In genomic region chr1:231423648-231424047, GRCh38 we compare ENCODE assay signal across 1 cellular context.
A peak's percentile ranks its signal among the peaks of the same experiment; 100 is the strongest.
TF ChIP-seq lines count a peak whose summit lies in the region.

No MANE protein-coding gene starts in this region.

TF ChIP-seq in HepG2, 621 proteins besides CTCF, POLR2A, EP300 and RAD21 (continued from another document and continues in another):
- TF ChIP-seq ARID5B (CRISPR knock-in tag; IDR thresholded peaks at IDR 0.05) (peak; percentile 96), ZNF619 (CRISPR knock-in tag; IDR thresholded peaks at IDR 0.05) (no peak), ZNF441 (CRISPR knock-in tag; IDR thresholded peaks at IDR 0.05; ENCODE audit: borderline replicate concordance) (no peak), ADNP (CRISPR knock-in tag; IDR thresholded peaks at IDR 0.05) (no peak), ZNF891 (CRISPR knock-in tag; IDR thresholded peaks at IDR 0.05) (no peak), SUZ12 (IDR thresholded peaks at IDR 0.05; ENCODE audit: low read depth, low read length) (no peak), RARA (CRISPR knock-in tag; IDR thresholded peaks at IDR 0.05) (peak; percentile 69), ARNTL (CRISPR knock-in tag; IDR thresholded peaks at IDR 0.05) (no peak), SP1 (IDR thresholded peaks at IDR 0.05) (no peak), SP1 (CRISPR knock-in tag; IDR thresholded peaks at IDR 0.05) (no peak), ZNF274 (CRISPR knock-in tag; IDR thresholded peaks at IDR 0.05) (no peak), NR0B2 (CRISPR knock-in tag; IDR thresholded peaks at IDR 0.05) (no peak), NBN (conservative IDR thresholded peaks at IDR 0.05) (no peak), ZBTB4 (CRISPR knock-in tag; IDR thresholded peaks at IDR 0.05; ENCODE audit: borderline replicate concordance) (no peak), SP2 (CRISPR knock-in tag; IDR thresholded peaks at IDR 0.05) (no peak), ZBTB38 (CRISPR knock-in tag; IDR thresholded peaks at IDR 0.05) (no peak), MAFF (IDR thresholded peaks at IDR 0.05; ENCODE audit: low read depth, low read length) (no peak), ATRX (CRISPR knock-in tag; IDR thresholded peaks at IDR 0.05; ENCODE audit: borderline replicate concordance) (no peak), PCBP2 (optimal IDR thresholded peaks at IDR 0.05; ENCODE audit: low read depth, low read length, poor library complexity, severe bottlenecking) (no peak), NFE2L1 (CRISPR knock-in tag; IDR thresholded peaks at IDR 0.05; ENCODE audit: borderline replicate concordance) (no peak), HIVEP1 (CRISPR knock-in tag; IDR thresholded peaks at IDR 0.05) (no peak), HOMEZ (CRISPR knock-in tag; IDR thresholded peaks at IDR 0.05; ENCODE audit: low read depth) (peak; percentile 87; the same call in 1 of the 2 replicates), MAFG (CRISPR knock-in tag; IDR thresholded peaks at IDR 0.05) (no peak), ZNF761 (CRISPR knock-in tag; conservative IDR thresholded peaks at IDR 0.05) (no peak), SMC3 (IDR thresholded peaks at IDR 0.05; ENCODE audit: low read length) (no peak), ZNF503 (CRISPR knock-in tag; IDR thresholded peaks at IDR 0.05) (peak; percentile 77), TOPORS (CRISPR knock-in tag; IDR thresholded peaks at IDR 0.05) (no peak), MXD4 (CRISPR knock-in tag; IDR thresholded peaks at IDR 0.05) (0 out of 2 replicates have a peak, but pooled peaks have one; percentile 20), ZNF136 (CRISPR knock-in tag; IDR thresholded peaks at IDR 0.05; ENCODE audit: low read depth) (no peak), ZHX1 (CRISPR knock-in tag; IDR thresholded peaks at IDR 0.05; ENCODE audit: low read depth) (no peak), TFE3 (CRISPR knock-in tag; IDR thresholded peaks at IDR 0.05) (no peak), MLXIP (CRISPR knock-in tag; IDR thresholded peaks at IDR 0.05; ENCODE audit: borderline replicate concordance) (no peak), HNRNPH1 (optimal IDR thresholded peaks at IDR 0.05; ENCODE audit: low read depth, low read length) (no peak), IRF9 (CRISPR knock-in tag; IDR thresholded peaks at IDR 0.05; ENCODE audit: borderline replicate concordance) (no peak), ZBTB7A (CRISPR knock-in tag; IDR thresholded peaks at IDR 0.05) (no peak), MED8 (CRISPR knock-in tag; IDR thresholded peaks at IDR 0.05; ENCODE audit: insufficient replicate concordance) (no peak), ZNF10 (CRISPR knock-in tag; IDR thresholded peaks at IDR 0.05; ENCODE audit: borderline replicate concordance, low read depth) (no peak), NRL (CRISPR knock-in tag; IDR thresholded peaks at IDR 0.05; ENCODE audit: borderline replicate concordance) (no peak), THAP11 (CRISPR knock-in tag; IDR thresholded peaks at IDR 0.05) (peak; percentile 77), ZNF329 (CRISPR knock-in tag; IDR thresholded peaks at IDR 0.05; ENCODE audit: low read depth) (no peak), MYPOP (CRISPR knock-in tag; IDR thresholded peaks at IDR 0.05) (no peak), ZBTB1 (CRISPR knock-in tag; IDR thresholded peaks at IDR 0.05; ENCODE audit: borderline replicate concordance) (no peak), SATB2 (CRISPR knock-in tag; IDR thresholded peaks at IDR 0.05) (no peak), ZNF333 (CRISPR knock-in tag; IDR thresholded peaks at IDR 0.05; ENCODE audit: borderline replicate concordance) (no peak)
